ENCODE assay signal across 8 cellular contexts in genomic region chr22:29580200-29580810, GRCh38. TPM values are rescaled to one million over a fixed set of nuclear protein-coding genes. Genes with fewer than 3 reads are reported as not detected.
A peak's percentile ranks its signal among the peaks of the same experiment; 100 is the strongest.
DNase-seq lines count a peak whose midpoint lies in the region; ATAC-seq and TF ChIP-seq lines count a peak whose summit lies in the region.

No MANE protein-coding gene starts in this region.

- no peaks in the 10 kb centered on the region for H3K79me2 ChIP-seq in smooth muscle cell (ENCODE audit: low read depth)

- no peaks in the 10 kb centered on the region for H3K27me3 ChIP-seq in smooth muscle cell (ENCODE audit: low read depth)

- no peaks in the 10 kb centered on the region for H3K9me3 Mint-ChIP-seq in activated naive CD4-positive, alpha-beta T cell treated with anti-CD3 and anti-CD28 coated beads, Interleukin-2, amount 50 U/mL, for 72 hours

- H3K36me3 ChIP-seq in smooth muscle cell (ENCODE audit: low read depth), result no peaks in the 10 kb centered on the region

- H3K4me3 ChIP-seq in iPS-11a (ENCODE audit: low read depth, low read length) (peak overlapping the region; percentile 66), smooth muscle cell (peak overlapping the region; percentile 92)

- no peak overlapping the region for H3K27ac ChIP-seq in smooth muscle cell (ENCODE audit: low read depth)

- peak overlapping the region; percentile 84 for H3K4me2 ChIP-seq in smooth muscle cell

- H3K9me3 ChIP-seq in smooth muscle cell (replicated peaks; ENCODE audit: low read depth), result no peaks in the 10 kb centered on the region

- no peaks in the 10 kb centered on the region for H3F3A ChIP-seq in smooth muscle cell (ENCODE audit: low read depth)

- ATAC-seq in HG03139 (IDR thresholded peaks at IDR 0.05; ENCODE audit: unreplicated experiment), result peak; percentile 17
- peak; percentile 15 to 43 for ATAC-seq in activated naive CD4-positive, alpha-beta T cell treated with anti-CD3 and anti-CD28 coated beads, Interleukin-2, amount 50 U/mL, for 72 hours

- H3K36me3 Mint-ChIP-seq in activated naive CD4-positive, alpha-beta T cell treated with anti-CD3 and anti-CD28 coated beads, Interleukin-2, amount 50 U/mL, for 72 hours, result peaks cover 0 to 7% of the 10 kb centered on the region in 2 donors

- peak overlapping the region; percentile 90 to 96 for H3K27ac Mint-ChIP-seq in activated naive CD4-positive, alpha-beta T cell treated with anti-CD3 and anti-CD28 coated beads, Interleukin-2, amount 50 U/mL, for 72 hours

- WGBS in smooth muscle cell (ENCODE audit: low lambda C conversion rate), result 30% methylated on average over 8 of the region's 8 CpGs

- TF ChIP-seq CTCF in smooth muscle cell (IDR thresholded peaks at IDR 0.05; ENCODE audit: borderline replicate concordance, insufficient read depth, poor library complexity, severe bottlenecking), result no peak

- in situ Hi-C loops in Caki2 (cut with HindIII; ENCODE audit: low pct_unique_long_range_greater_than_20kb, low sequenced_read_pairs), result no loop called here

- H3K9ac ChIP-seq in smooth muscle cell (ENCODE audit: low read depth), result no peak overlapping the region

- DNase-seq in Caki2 (ENCODE audit: low read depth) (peak; percentile 30), smooth muscle cell (lab: John Stamatoyannopoulos, UW; ENCODE audit: unreplicated experiment) (no peak), NCI-H1048 (lab: John Stamatoyannopoulos, UW) (no peak), NOMO-1 (lab: John Stamatoyannopoulos, UW; ENCODE audit: unreplicated experiment in 2 of 2) (no peak), NCI-H1417 treated with DMSO at 0.1 percent for 48 hours (lab: John Stamatoyannopoulos, UW) (no peak)
- no peak for DNase-seq in activated naive CD4-positive, alpha-beta T cell treated with anti-CD3 and anti-CD28 coated beads, Interleukin-2, amount 50 U/mL, for 72 hours (ENCODE audit: low spot score in 2 of 2)

- peaks cover 7% of the 10 kb centered on the region for H3K4me1 ChIP-seq in smooth muscle cell (ENCODE audit: low read depth)

- peak overlapping the region; percentile 95 for H2AFZ ChIP-seq in smooth muscle cell (ENCODE audit: low read depth)

- H4K20me1 ChIP-seq in smooth muscle cell (ENCODE audit: low read depth), result no peaks in the 10 kb centered on the region

RNA-seq across cellular contexts. Expression of gene NIPSNAP1, which starts 0.6 kb away (rescaled TPM):
- 326 and 344 TPM in 2 replicates for total RNA-seq in Caki2 (2014; rRNA removed; shearing (Covaris generic); ENCODE audit: low replicate concordance)
- 10 to 100 TPM; 64.3 to 74.7 TPM for total RNA-seq in activated naive CD4-positive, alpha-beta T cell treated with anti-CD3 and anti-CD28 coated beads, Interleukin-2, amount 50 U/mL, for 72 hours
- total RNA-seq in smooth muscle cell, result 36.7 and 42.8 TPM in 2 replicates
- polyA plus RNA-seq in smooth muscle cell, result 70.1 and 78.8 TPM in 2 replicates

RNA-seq across cellular contexts. Expression of gene NF2, which starts 23.1 kb away (rescaled TPM):
- total RNA-seq in Caki2 (2014; rRNA removed; shearing (Covaris generic); ENCODE audit: low replicate concordance), result 190 and 199 TPM in 2 replicates
- total RNA-seq in activated naive CD4-positive, alpha-beta T cell treated with anti-CD3 and anti-CD28 coated beads, Interleukin-2, amount 50 U/mL, for 72 hours, result 10 to 100 TPM; 30.6 to 45.0 TPM
- 21.7 and 25.1 TPM in 2 replicates for total RNA-seq in smooth muscle cell
- 21.5 and 23.9 TPM in 2 replicates for polyA plus RNA-seq in smooth muscle cell

RNA-seq across cellular contexts. Expression of gene THOC5, which starts 26.7 kb away (rescaled TPM):
- 75.3 and 88.4 TPM in 2 replicates for total RNA-seq in Caki2 (2014; rRNA removed; shearing (Covaris generic); ENCODE audit: low replicate concordance)
- 10 to 100 TPM; 50.8 to 82.9 TPM for total RNA-seq in activated naive CD4-positive, alpha-beta T cell treated with anti-CD3 and anti-CD28 coated beads, Interleukin-2, amount 50 U/mL, for 72 hours
- total RNA-seq in smooth muscle cell, result 20.7 and 21.7 TPM in 2 replicates
- 13.7 and 22.6 TPM in 2 replicates for polyA plus RNA-seq in smooth muscle cell
